ENCODE assay signal across 20 cellular contexts in the genomic region with DNA sequence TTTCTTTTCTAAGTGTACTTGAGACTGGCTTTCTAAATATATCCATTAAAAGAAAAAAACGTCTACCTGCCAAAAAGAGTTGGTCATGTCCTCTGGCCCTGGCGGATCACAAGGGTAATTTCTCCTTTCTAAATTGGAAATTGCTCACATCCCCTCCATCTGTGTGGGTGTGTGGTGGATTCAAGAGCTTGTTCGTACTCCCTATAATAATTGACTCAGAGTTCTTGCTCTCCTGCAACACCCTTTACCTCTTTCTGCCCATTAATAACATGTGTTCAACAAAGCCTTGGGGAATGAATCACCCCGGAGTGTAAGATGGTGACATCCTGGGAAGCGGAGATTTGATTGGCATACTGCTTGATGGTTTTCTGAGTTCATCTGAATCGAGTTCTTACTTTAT.
DNase-seq lines count a peak whose midpoint lies in the region; ATAC-seq, FAIRE-seq and TF ChIP-seq lines count a peak whose summit lies in the region.
"Had no signal": no experiment of that assay in that cellular context is flagged by ENCODE, and none has a peak within 500 bp of the region (broad histone marks: within the 10 kb centered on the region; RNA-seq: fewer than 3 reads in every experiment).

No MANE protein-coding gene starts in this region.

- H3K27me3 ChIP-seq in SK-N-SH (ENCODE audit: insufficient read depth): no peaks in the 10 kb centered on the region
- no peaks in the 10 kb centered on the region for H3K27me3 ChIP-seq in CD8-positive, alpha-beta memory T cell (ENCODE audit: insufficient read depth, low read length, poor library complexity, severe bottlenecking)
- no peaks in the 10 kb centered on the region for H3K27me3 ChIP-seq in small intestine (ENCODE audit: control insufficient read depth in 2 of 2, insufficient read depth in 2 of 2, low read length in 2 of 2)
- H3K27me3 ChIP-seq: pancreas, upper lobe of right lung had no signal

- peaks cover 3 to 13% of the 10 kb centered on the region in 2 experiments; a peak in 3 of 4 replicates for H3K4me1 ChIP-seq in SK-N-SH (ENCODE audit: control insufficient read depth in 1 of 2, insufficient read depth in 2 of 2, low read depth in 1 of 2, low read length in 1 of 2)
- H3K4me1 ChIP-seq in CD8-positive, alpha-beta memory T cell (ENCODE audit: insufficient read depth, low read length): no peaks in the 10 kb centered on the region
- H3K4me1 ChIP-seq in small intestine (ENCODE audit: control insufficient read depth in 2 of 2, insufficient read depth in 1 of 2, low read depth in 1 of 2, low read length in 1 of 2): no peaks in the 10 kb centered on the region
- H3K4me1 ChIP-seq: pancreas, upper lobe of right lung had no signal

- H3K4me3 Mint-ChIP-seq in CD8-positive, alpha-beta memory T cell: no peak overlapping the region
- no peak overlapping the region for H3K4me3 Mint-ChIP-seq in nephron progenitor cell
- H3K4me3 Mint-ChIP-seq: activated B cell treated with CpG ODN at 0.5 μM for 24 hours; T-helper 1 cell treated with Interleukin-12 subunit alpha and Interleukin-12 subunit beta and Interleukin-4 antibody, amounts not matched to agents 30 μg/mL and 1 μg/mL, for 36 hours had no signal

- DNase-seq in SK-N-SH (no peak), RKO (ENCODE audit: low spot score) (peak; percentile 35), fibroblast of the aortic adventitia (ENCODE audit: low read depth) (peak; percentile 49), small intestine (no peak), nephron progenitor cell (no peak)
- no peak for DNase-seq in CD8-positive, alpha-beta memory T cell
- DNase-seq: activated B cell treated with CpG ODN at 0.5 μM for 24 hours; activated CD8-positive, alpha-beta memory T cell treated with anti-CD3 and anti-CD28 coated beads for 24 hours; activated effector memory CD4-positive, alpha-beta T cell treated with Interleukin-2 at 50 U/mL for 16 hours; left colon; NCI-H187; pancreas; stimulated activated naive CD4-positive, alpha-beta T cell; upper lobe of right lung had no signal

- no peak for TF ChIP-seq RAD21 in SK-N-SH (IDR thresholded peaks at IDR 0.05; ENCODE audit: low read length)

- TF ChIP-seq CTCF in SK-N-SH (IDR thresholded peaks at IDR 0.05): no peak
- peak; percentile 20 for TF ChIP-seq CTCF in fibroblast of the aortic adventitia (IDR thresholded peaks at IDR 0.05; ENCODE audit: insufficient read depth, low read length)
- TF ChIP-seq CTCF in nephron progenitor cell (IDR thresholded peaks at IDR 0.05): no peak

- no peaks in the 10 kb centered on the region for H3K36me3 ChIP-seq in SK-N-SH (replicated peaks in 1 of 2; ENCODE audit: control insufficient read depth in 1 of 2, insufficient read depth in 2 of 2, low read length in 1 of 2)
- H3K36me3 ChIP-seq in CD8-positive, alpha-beta memory T cell (ENCODE audit: insufficient read depth, low read length): no peaks in the 10 kb centered on the region
- H3K36me3 ChIP-seq in small intestine (ENCODE audit: control insufficient read depth in 2 of 2, insufficient read depth in 2 of 2, low read length in 2 of 2): no peaks in the 10 kb centered on the region
- H3K36me3 ChIP-seq: pancreas, upper lobe of right lung had no signal

- no peak for TF ChIP-seq EP300 in SK-N-SH (IDR thresholded peaks at IDR 0.05; ENCODE audit: borderline replicate concordance in 1 of 2, low read depth in 1 of 2, low read length in 1 of 2)

- H3F3A ChIP-seq in SK-N-SH (replicated peaks; ENCODE audit: insufficient read depth): peaks cover 16% of the 10 kb centered on the region

- no peaks in the 10 kb centered on the region for H3K9me2 ChIP-seq in SK-N-SH

- CTCF ChIA-PET in SK-N-SH (lab: Yijun Ruan, JAX): interaction anchor here (0.6 kb wide), 1 partner anchor 267 kb away, joined by 3 read pairs; no protein-coding TSS in a partner anchor
- CTCF ChIA-PET in CD8-positive, alpha-beta memory T cell (lab: Charles Lee): no interaction called here

- H3K27me3 Mint-ChIP-seq in CD8-positive, alpha-beta memory T cell: peaks cover 5 to 36% of the 10 kb centered on the region in 2 donors
- H3K27me3 Mint-ChIP-seq in nephron progenitor cell (ENCODE audit: low read depth, poor library complexity): peaks cover 15% of the 10 kb centered on the region

- H2AFZ ChIP-seq in SK-N-SH (ENCODE audit: low read depth): no peak overlapping the region

- H3K36me3 Mint-ChIP-seq in CD8-positive, alpha-beta memory T cell: no peaks in the 10 kb centered on the region
- no peaks in the 10 kb centered on the region for H3K36me3 Mint-ChIP-seq in nephron progenitor cell (ENCODE audit: low read depth)

- no peaks in the 10 kb centered on the region for H3K9me3 ChIP-seq in SK-N-SH
- H3K9me3 ChIP-seq in CD8-positive, alpha-beta memory T cell (ENCODE audit: low read length): no peaks in the 10 kb centered on the region
- no peaks in the 10 kb centered on the region for H3K9me3 ChIP-seq in small intestine (ENCODE audit: control insufficient read depth, low read depth)
- H3K9me3 ChIP-seq: pancreas, upper lobe of right lung had no signal

- H4K20me1 ChIP-seq in SK-N-SH (ENCODE audit: insufficient read depth): no peaks in the 10 kb centered on the region

- POLR2A ChIA-PET in SK-N-SH (lab: Yijun Ruan, JAX): no interaction called here
- POLR2A ChIA-PET in CD8-positive, alpha-beta memory T cell (lab: Charles Lee): no interaction called here

- peak; percentile 28; the same call in 2 of the 3 replicates for ATAC-seq in SK-N-SH treated with all-trans-retinoic acid at 6 μM for 48 hours
- ATAC-seq: left colon, pancreas, upper lobe of right lung had no signal

- H3K79me2 ChIP-seq in SK-N-SH (ENCODE audit: insufficient read depth): no peaks in the 10 kb centered on the region

- 40% methylated on average over 6 of the region's 6 CpGs for WGBS in SK-N-SH (ENCODE audit: low lambda C conversion rate)
- 66 to 75% (median 72%) methylated on average over 6 of the region's 6 CpGs for WGBS in small intestine, 3 donors

- no peaks in the 10 kb centered on the region for H3K4me1 Mint-ChIP-seq in CD8-positive, alpha-beta memory T cell
- H3K4me1 Mint-ChIP-seq in nephron progenitor cell: peaks cover 7% of the 10 kb centered on the region
- H3K4me1 Mint-ChIP-seq: activated B cell treated with CpG ODN at 0.5 μM for 24 hours had no signal

- FAIRE-seq in small intestine (lab: Jason Lieb, UNC): no peak
- FAIRE-seq: colon, endothelial cell of umbilical vein, pancreas had no signal

- no peak overlapping the region for H3K27ac Mint-ChIP-seq in CD8-positive, alpha-beta memory T cell
- no peak overlapping the region for H3K27ac Mint-ChIP-seq in nephron progenitor cell
- H3K27ac Mint-ChIP-seq: activated B cell treated with CpG ODN at 0.5 μM for 24 hours; T-helper 1 cell treated with Interleukin-12 subunit alpha and Interleukin-12 subunit beta and Interleukin-4 antibody, amounts not matched to agents 30 μg/mL and 1 μg/mL, for 36 hours had no signal

- no peak overlapping the region for H3K4me2 ChIP-seq in SK-N-SH

- H3K27ac ChIP-seq in SK-N-SH (ENCODE audit: low read depth in 2 of 2, low read length in 1 of 2) (peak overlapping the region in 1 of 2 experiments; percentile 2; a peak in 1 of 4 replicates), temporal lobe (ENCODE audit: low read depth, low read length) (peak overlapping the region; percentile 18), small intestine (ENCODE audit: low read depth in 1 of 2, low read length in 1 of 2) (no peak overlapping the region)
- no peak overlapping the region for H3K27ac ChIP-seq in CD8-positive, alpha-beta memory T cell (ENCODE audit: low read depth, low read length)
- H3K27ac ChIP-seq: HL-60, pancreas, upper lobe of right lung had no signal

- H3K9me3 Mint-ChIP-seq in CD8-positive, alpha-beta memory T cell: no peaks in the 10 kb centered on the region
- H3K9me3 Mint-ChIP-seq in nephron progenitor cell: no peaks in the 10 kb centered on the region
- H3K9me3 Mint-ChIP-seq: activated B cell treated with CpG ODN at 0.5 μM for 24 hours; T-helper 1 cell treated with Interleukin-12 subunit alpha and Interleukin-12 subunit beta and Interleukin-4 antibody, amounts not matched to agents 30 μg/mL and 1 μg/mL, for 36 hours had no signal

- H3K4me3 ChIP-seq in SK-N-SH (ENCODE audit: low read depth in 2 of 2, low read length in 1 of 2) (no peak overlapping the region), fibroblast of the aortic adventitia (ENCODE audit: low read depth, low read length) (no peak overlapping the region), small intestine (ENCODE audit: low read depth in 1 of 2, low read length in 2 of 2) (no peak overlapping the region)
- no peak overlapping the region for H3K4me3 ChIP-seq in CD8-positive, alpha-beta memory T cell (ENCODE audit: low read length)
- H3K4me3 ChIP-seq: pancreas, upper lobe of right lung had no signal

- no peak overlapping the region for H3K9ac ChIP-seq in SK-N-SH

TF ChIP-seq in SK-N-SH, 30 proteins besides CTCF, POLR2A, EP300 and RAD21 (continues in another document):
- TF ChIP-seq NFIC (IDR thresholded peaks at IDR 0.05; ENCODE audit: borderline replicate concordance) (no peak), TEAD4 (IDR thresholded peaks at IDR 0.05; ENCODE audit: borderline replicate concordance, insufficient read depth) (no peak), CHD2 (IDR thresholded peaks at IDR 0.05; ENCODE audit: low read length, partially characterized antibody) (no peak), TAF1 (IDR thresholded peaks at IDR 0.05; ENCODE audit: borderline replicate concordance, low read depth, low read length) (no peak), JUND (IDR thresholded peaks at IDR 0.05) (no peak), RCOR1 (IDR thresholded peaks at IDR 0.05; ENCODE audit: low read length) (no peak), EZH2phosphoT487 (IDR thresholded peaks at IDR 0.05; ENCODE audit: borderline replicate concordance, low read depth) (no peak), RXRA (IDR thresholded peaks at IDR 0.05; ENCODE audit: borderline replicate concordance, low read depth) (no peak), FOXJ3 (CRISPR knock-in tag; IDR thresholded peaks at IDR 0.05) (no peak), MXI1 (IDR thresholded peaks at IDR 0.05; ENCODE audit: low read depth, low read length) (no peak)
- TF ChIP-seq, protein P1, sequence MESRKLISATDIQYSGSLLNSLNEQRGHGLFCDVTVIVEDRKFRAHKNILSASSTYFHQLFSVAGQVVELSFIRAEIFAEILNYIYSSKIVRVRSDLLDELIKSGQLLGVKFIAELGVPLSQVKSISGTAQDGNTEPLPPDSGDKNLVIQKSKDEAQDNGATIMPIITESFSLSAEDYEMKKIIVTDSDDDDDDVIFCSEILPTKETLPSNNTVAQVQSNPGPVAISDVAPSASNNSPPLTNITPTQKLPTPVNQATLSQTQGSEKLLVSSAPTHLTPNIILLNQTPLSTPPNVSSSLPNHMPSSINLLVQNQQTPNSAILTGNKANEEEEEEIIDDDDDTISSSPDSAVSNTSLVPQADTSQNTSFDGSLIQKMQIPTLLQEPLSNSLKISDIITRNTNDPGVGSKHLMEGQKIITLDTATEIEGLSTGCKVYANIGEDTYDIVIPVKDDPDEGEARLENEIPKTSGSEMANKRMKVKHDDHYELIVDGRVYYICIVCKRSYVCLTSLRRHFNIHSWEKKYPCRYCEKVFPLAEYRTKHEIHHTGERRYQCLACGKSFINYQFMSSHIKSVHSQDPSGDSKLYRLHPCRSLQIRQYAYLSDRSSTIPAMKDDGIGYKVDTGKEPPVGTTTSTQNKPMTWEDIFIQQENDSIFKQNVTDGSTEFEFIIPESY (IDR thresholded peaks at IDR 0.05; ENCODE audit: borderline replicate concordance, low read depth): no peak

Comparison
In these comparisons a context has a peak if more than half of its experiments do, and no peak if none do; other contexts are left out.
1. DNase-seq: peak in RKO (single experiment) and fibroblast of the aortic adventitia (single experiment); none in SK-N-SH (single experiment), CD8-positive, alpha-beta memory T cell (0 of 5), small intestine (single experiment) and nephron progenitor cell (single experiment).